Comparison of ENCODE assay signal across 8 cellular contexts in the genomic region with DNA sequence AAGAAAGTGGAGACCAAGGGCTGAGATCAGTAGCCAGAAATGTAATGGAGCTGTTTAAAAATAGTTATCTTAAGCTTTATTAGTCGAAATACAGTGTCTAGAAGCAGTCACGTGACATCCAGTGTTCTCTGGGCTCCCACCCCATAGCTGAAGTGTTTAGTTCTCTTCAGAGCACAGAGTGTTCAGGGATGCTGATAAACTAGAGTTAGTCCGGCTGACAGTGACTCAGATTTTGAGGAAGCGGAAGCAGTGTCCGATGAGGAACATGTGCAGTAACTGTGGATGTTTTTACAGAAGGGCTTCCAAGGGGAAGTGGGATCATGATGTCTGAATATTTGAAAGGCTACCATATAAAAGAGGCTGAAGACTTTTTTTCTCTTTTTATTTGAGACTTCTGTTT.
A peak's percentile ranks its signal among the peaks of the same experiment; 100 is the strongest.
DNase-seq lines count a peak whose midpoint lies in the region; ATAC-seq lines count a peak whose summit lies in the region.

No MANE protein-coding gene starts in this region.

- peaks cover 1 to 3% of the 10 kb centered on the region in 2 donors for H3K4me1 ChIP-seq in aorta (ENCODE audit: control insufficient read depth in 1 of 2, insufficient read depth in 2 of 2, low read length in 2 of 2)

- H3K27ac ChIP-seq in aorta (ENCODE audit: low read depth in 1 of 2, low read length in 2 of 2) = peak overlapping the region; percentile 47 to 61

- 6 to 9% methylated on average over 5 of the region's 5 CpGs for WGBS in aorta, 2 donors

- H3K27ac Mint-ChIP-seq in activated CD4-positive, alpha-beta T cell treated with anti-CD3 and anti-CD28 coated beads, Interleukin-2, amount 10 ng/mL, durations not matched to agents 24 days and 14 days = no peak overlapping the region

- peak; percentile 98 for ATAC-seq in Right ventricle myocardium inferior
- ATAC-seq in aorta (ENCODE audit: low FRiP score) = peak; percentile 80

- no peak overlapping the region for H3K4me3 ChIP-seq in aorta (ENCODE audit: low read length in 2 of 2)

- H3K4me1 Mint-ChIP-seq in activated CD4-positive, alpha-beta T cell treated with anti-CD3 and anti-CD28 coated beads, Interleukin-2, amount 10 ng/mL, durations not matched to agents 24 days and 14 days = peaks cover 34% of the 10 kb centered on the region

- H3K9me3 Mint-ChIP-seq in activated CD4-positive, alpha-beta T cell treated with anti-CD3 and anti-CD28 coated beads, Interleukin-2, amount 10 ng/mL, durations not matched to agents 24 days and 14 days = no peaks in the 10 kb centered on the region

- DNase-seq in Right ventricle myocardium inferior (ENCODE audit: missing footprints) (no peak), cardiac septum (ENCODE audit: low spot score) (no peak), ecto neural progenitor cell (ENCODE audit: low spot score) (peak; percentile 14), midbrain (lab: John Stamatoyannopoulos, UW) (peak; percentile 59), aorta (peak in 1 of 2 donors; percentile 76), NCI-H2107 (lab: John Stamatoyannopoulos, UW) (no peak), NCI-H82 treated with DMSO at 0.1 percent for 48 hours (lab: John Stamatoyannopoulos, UW; ENCODE audit: unreplicated experiment) (no peak)
- no peak for DNase-seq in activated CD4-positive, alpha-beta T cell treated with anti-CD3 and anti-CD28 coated beads, Interleukin-2, amount 10 ng/mL, durations not matched to agents 24 days and 14 days

- H3K36me3 ChIP-seq in aorta (ENCODE audit: control insufficient read depth in 1 of 2, insufficient read depth in 2 of 2, low read length in 1 of 2) = no peaks in the 10 kb centered on the region

- intact Hi-C loops in Right ventricle myocardium inferior (cut with DNase I) (no loop called here), cardiac septum (cut with DNase I) (no loop called here), aorta (cut with DNase I) (no loop called here)
- intact Hi-C loops in activated CD4-positive, alpha-beta T cell treated with anti-CD3 and anti-CD28 coated beads, Interleukin-2, amount 10 ng/mL, durations not matched to agents 24 days and 14 days (cut with micrococcal nuclease) = no loop called here

- H3K4me3 Mint-ChIP-seq in activated CD4-positive, alpha-beta T cell treated with anti-CD3 and anti-CD28 coated beads, Interleukin-2, amount 10 ng/mL, durations not matched to agents 24 days and 14 days = no peak overlapping the region

- no peaks in the 10 kb centered on the region for H3K27me3 ChIP-seq in aorta (ENCODE audit: control insufficient read depth in 1 of 2, insufficient read depth in 2 of 2, low read length in 1 of 2)

- no peaks in the 10 kb centered on the region for H3K27me3 Mint-ChIP-seq in activated CD4-positive, alpha-beta T cell treated with anti-CD3 and anti-CD28 coated beads, Interleukin-2, amount 10 ng/mL, durations not matched to agents 24 days and 14 days

- H3K36me3 Mint-ChIP-seq in activated CD4-positive, alpha-beta T cell treated with anti-CD3 and anti-CD28 coated beads, Interleukin-2, amount 10 ng/mL, durations not matched to agents 24 days and 14 days (ENCODE audit: low read depth) = peaks cover 19% of the 10 kb centered on the region

- no peaks in the 10 kb centered on the region for H3K9me3 ChIP-seq in aorta (ENCODE audit: control insufficient read depth, low read length)

Comparison
In these comparisons a context has a peak if more than half of its experiments do, and no peak if none do; other contexts are left out.
1. DNase-seq: peak in ecto neural progenitor cell (single experiment) and midbrain (single experiment); none in Right ventricle myocardium inferior (single experiment), cardiac septum (single experiment), NCI-H2107 (single experiment), NCI-H82 treated with DMSO at 0.1 percent for 48 hours (single experiment) and activated CD4-positive, alpha-beta T cell treated with anti-CD3 and anti-CD28 coated beads, Interleukin-2, amount 10 ng/mL, durations not matched to agents 24 days and 14 days (single experiment).